Comparison of ENCODE assay signal across 8 cellular contexts in genomic region chr3:183637106-183637486, GRCh38. TPM values are rescaled to one million over a fixed set of nuclear protein-coding genes. Genes with fewer than 3 reads are reported as not detected.
DNase-seq lines count a peak whose midpoint lies in the region; ATAC-seq and TF ChIP-seq lines count a peak whose summit lies in the region.

No MANE protein-coding gene starts in this region.

- H3K4me3 ChIP-seq in heart left ventricle: peak overlapping the region; percentile 23 to 100 (median 96)
- H3K4me3 ChIP-seq in breast epithelium: peak overlapping the region; percentile 97 to 100 (median 100)
- peak overlapping the region; percentile 93 for H3K4me3 ChIP-seq in mesodermal cell (ENCODE audit: extremely low read depth, insufficient read depth, low read length, poor library complexity, severe bottlenecking)
- H3K4me3 ChIP-seq in uterus: peak overlapping the region; percentile 85 to 97

- DNase-seq in heart left ventricle: no peak
- DNase-seq in left ventricle myocardium superior: no peak
- DNase-seq in breast epithelium (ENCODE audit: low spot score in 2 of 2): no peak
- DNase-seq in uterus: no peak
- no peak for DNase-seq in NOMO-1 treated with dmso at 0.1 percent for 144 hours (lab: John Stamatoyannopoulos, UW; ENCODE audit: unreplicated experiment)
- DNase-seq in AG20443 (ENCODE audit: low spot score): no peak

- intact Hi-C loops in heart left ventricle (cut with DNase I) (loop anchor here in 6 of 10 donors (2.0 to 10.0 kb wide), 7 partner anchors 55 to 542 kb away; partner anchors contain the start of genes YEATS2 (in 2 of the 6) and MCCC1 (in 1 of the 6)), left ventricle myocardium superior (cut with micrococcal nuclease) (no loop called here), breast epithelium (cut with DNase I; ENCODE audit: low total_unique reads) (no loop called here), uterus (cut with DNase I; ENCODE audit: low total_unique reads) (no loop called here)

- TF ChIP-seq CTCF in heart left ventricle (IDR thresholded peaks at IDR 0.05) (no peak), breast epithelium (IDR thresholded peaks at IDR 0.05) (no peak), uterus (IDR thresholded peaks at IDR 0.05) (no peak)

- H3K27me3 ChIP-seq in heart left ventricle (no peaks in the 10 kb centered on the region), breast epithelium (no peaks in the 10 kb centered on the region), uterus (no peaks in the 10 kb centered on the region)

- TF ChIP-seq POLR2A in heart left ventricle (IDR thresholded peaks at IDR 0.05) (no peak), breast epithelium (IDR thresholded peaks at IDR 0.05) (no peak), uterus (IDR thresholded peaks at IDR 0.05) (no peak)

- ATAC-seq in heart left ventricle (no peak), left ventricle myocardium superior (no peak), GM19035 (IDR thresholded peaks at IDR 0.05; ENCODE audit: unreplicated experiment) (no peak)

- 13 to 21% (median 19%) methylated on average over 6 of the region's 6 CpGs for WGBS in heart left ventricle, 4 donors
- 79 to 92% methylated on average over 2 to 4 of the region's 6 CpGs for WGBS in mesodermal cell (ENCODE audit: insufficient coverage in 2 of 2), 2 experiments

- H3K27ac ChIP-seq in heart left ventricle (peak overlapping the region; percentile 91 to 100 (median 99)), breast epithelium (peak overlapping the region; percentile 100), mesodermal cell (ENCODE audit: low read depth, low read length, severe bottlenecking) (peak overlapping the region; percentile 99), uterus (peak overlapping the region; percentile 95 to 100)

- H3K36me3 ChIP-seq in heart left ventricle (peaks cover 0 to 10% (median 0%) of the 10 kb centered on the region in 9 donors), breast epithelium (no peaks in the 10 kb centered on the region), mesodermal cell (ENCODE audit: control insufficient read depth, insufficient read depth, low read length) (peaks cover 15% of the 10 kb centered on the region), uterus (no peaks in the 10 kb centered on the region)

- no peaks in the 10 kb centered on the region for H3K9me3 ChIP-seq in heart left ventricle
- H3K9me3 ChIP-seq in breast epithelium: no peaks in the 10 kb centered on the region
- H3K9me3 ChIP-seq in mesodermal cell (ENCODE audit: control insufficient read depth, low read length): no peaks in the 10 kb centered on the region
- no peaks in the 10 kb centered on the region for H3K9me3 ChIP-seq in uterus

- peaks cover 0 to 48% (median 31%) of the 10 kb centered on the region in 12 donors for H3K4me1 ChIP-seq in heart left ventricle
- H3K4me1 ChIP-seq in breast epithelium: peaks cover 0 to 4% of the 10 kb centered on the region in 2 donors
- no peaks in the 10 kb centered on the region for H3K4me1 ChIP-seq in mesodermal cell (ENCODE audit: control insufficient read depth, insufficient read depth, low read length, poor library complexity, severe bottlenecking)
- no peaks in the 10 kb centered on the region for H3K4me1 ChIP-seq in uterus

RNA-seq across cellular contexts. Expression of gene KLHL24, which starts 1.7 kb away (rescaled TPM):
- total RNA-seq in heart left ventricle: 100 to 1,000 TPM; 118 to 275 (median 200) TPM
- polyA plus RNA-seq in heart left ventricle: 10 to 100 TPM; 16.5 to 35.8 TPM
- 272 TPM for total RNA-seq in left ventricle myocardium superior
- 100 to 1,000 TPM; 108 to 184 (median 129) TPM for total RNA-seq in breast epithelium
- polyA plus RNA-seq in mesodermal cell (2013, experiment 1 of 2): 46.5 TPM
- polyA plus RNA-seq in mesodermal cell (2013, experiment 2 of 2): 37.1 TPM
- total RNA-seq in uterus: 100 to 1,000 TPM in 3 of 4 donors, 10 to 100 TPM in 1; 69.1 to 231 (median 146) TPM

Comparison
In these comparisons a context has a peak if more than half of its experiments do, and no peak if none do; other contexts are left out.
1. intact Hi-C loops: an anchor here in heart left ventricle (2.0 to 10.0 kb wide); none called in left ventricle myocardium superior, breast epithelium and uterus.